In the genomic region with DNA sequence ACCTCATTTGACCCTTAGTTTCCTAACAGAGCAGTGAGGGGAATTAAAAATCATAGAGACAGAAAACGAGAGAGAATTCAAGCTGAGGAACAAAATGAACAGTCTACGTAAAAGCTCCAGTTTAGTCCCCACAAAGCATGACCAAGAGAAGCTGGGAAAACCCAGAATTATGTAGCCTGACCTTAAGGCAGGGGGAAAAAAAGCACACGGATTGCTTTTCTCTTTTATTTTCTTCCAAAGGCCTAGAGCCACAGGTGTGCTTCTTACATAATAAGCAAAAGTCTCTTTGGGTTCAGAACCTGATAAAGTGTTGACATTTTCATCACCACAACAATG, we compare ENCODE assay signal across 8 cellular contexts. TPM values are rescaled to one million over a fixed set of nuclear protein-coding genes. Genes with fewer than 3 reads are reported as not detected.
DNase-seq lines count a peak whose midpoint lies in the region; ATAC-seq and TF ChIP-seq lines count a peak whose summit lies in the region.

No MANE protein-coding gene starts in this region.

- H3K27ac ChIP-seq in mammary epithelial cell (ENCODE audit: insufficient read depth, low read depth, low read length) (peak overlapping the region; percentile 60), aorta (ENCODE audit: low read depth in 1 of 2, low read length in 2 of 2) (peak overlapping the region in 1 of 2 donors; percentile 20), RWPE1 (no peak overlapping the region)

- H3K4me1 Mint-ChIP-seq in stimulated activated naive CD8-positive, alpha-beta T cell treated with anti-CD3 and anti-CD28 coated beads, Interleukin-15, Interleukin-2, amounts not matched to agents 100 ng/mL and 50 ng/mL, for 24 hours (ENCODE audit: low read depth): peaks cover 42% of the 10 kb centered on the region

- H3K36me3 Mint-ChIP-seq in stimulated activated naive CD8-positive, alpha-beta T cell treated with anti-CD3 and anti-CD28 coated beads, Interleukin-15, Interleukin-2, amounts not matched to agents 100 ng/mL and 50 ng/mL, for 24 hours (ENCODE audit: low read depth): no peaks in the 10 kb centered on the region

- no peaks in the 10 kb centered on the region for H3K9me3 ChIP-seq in mammary epithelial cell (replicated peaks; ENCODE audit: insufficient read depth, low read length)
- no peaks in the 10 kb centered on the region for H3K9me3 ChIP-seq in mucosa of stomach (ENCODE audit: control insufficient read depth, low read length)
- no peaks in the 10 kb centered on the region for H3K9me3 ChIP-seq in aorta (ENCODE audit: control insufficient read depth, low read length)

- ATAC-seq in stimulated activated naive CD8-positive, alpha-beta T cell treated with anti-CD3 and anti-CD28 coated beads, Interleukin-15, Interleukin-2, amounts not matched to agents 100 U/mL and 50 U/mL, for 24 hours: no peak
- ATAC-seq in aorta (ENCODE audit: low FRiP score): no peak
- no peak for ATAC-seq in GM18861 (IDR thresholded peaks at IDR 0.05; ENCODE audit: unreplicated experiment)

- no peaks in the 10 kb centered on the region for H3K27me3 Mint-ChIP-seq in stimulated activated naive CD8-positive, alpha-beta T cell treated with anti-CD3 and anti-CD28 coated beads, Interleukin-15, Interleukin-2, amounts not matched to agents 100 ng/mL and 50 ng/mL, for 24 hours

- H3K79me2 ChIP-seq in mammary epithelial cell (ENCODE audit: insufficient read depth, low read length): peaks cover 45% of the 10 kb centered on the region

- CTCF ChIA-PET in mammary epithelial cell (lab: Charles Lee; ENCODE audit: low non-redundant PET): interaction anchor here (0.5 kb wide), 1 partner anchor 104 kb away, joined by 6 read pairs; no protein-coding TSS in a partner anchor
- CTCF ChIA-PET in RWPE1 (lab: Yijun Ruan, JAX): no interaction called here

- H3K27me3 ChIP-seq in mammary epithelial cell (ENCODE audit: insufficient read depth, low read length) (no peaks in the 10 kb centered on the region), mucosa of stomach (ENCODE audit: control insufficient read depth, insufficient read depth, low read length) (no peaks in the 10 kb centered on the region), aorta (ENCODE audit: control insufficient read depth in 1 of 2, insufficient read depth in 2 of 2, low read length in 1 of 2) (no peaks in the 10 kb centered on the region)

- H3K36me3 ChIP-seq in mammary epithelial cell (ENCODE audit: insufficient read depth, low read length) (no peaks in the 10 kb centered on the region), mucosa of stomach (ENCODE audit: control insufficient read depth, insufficient read depth, low read length) (no peaks in the 10 kb centered on the region), aorta (ENCODE audit: control insufficient read depth in 1 of 2, insufficient read depth in 2 of 2, low read length in 1 of 2) (no peaks in the 10 kb centered on the region)

- H3K4me2 ChIP-seq in mammary epithelial cell (ENCODE audit: insufficient read depth, low read depth, low read length): peak overlapping the region; percentile 63

- H3K9ac ChIP-seq in mammary epithelial cell (ENCODE audit: insufficient read depth, low read length) (peak overlapping the region; percentile 82), mucosa of stomach (ENCODE audit: low read length) (peak overlapping the region; percentile 80)

- no TSS peak for BruUV-seq in mammary epithelial cell (replicated peaks; lab: Mats Ljungman, UMichigan)

- in situ Hi-C loops in mammary epithelial cell (cut with MboI; ENCODE audit: low sequenced_read_pairs in 2 of 2): no loop called here

- peak overlapping the region; percentile 99 for H3K4me3 Mint-ChIP-seq in stimulated activated naive CD8-positive, alpha-beta T cell treated with anti-CD3 and anti-CD28 coated beads, Interleukin-15, Interleukin-2, amounts not matched to agents 100 ng/mL and 50 ng/mL, for 24 hours

- H3K4me1 ChIP-seq in mammary epithelial cell (ENCODE audit: insufficient read depth, low read length) (peaks cover 13% of the 10 kb centered on the region), mucosa of stomach (ENCODE audit: control insufficient read depth, insufficient read depth, low read length) (peaks cover 25% of the 10 kb centered on the region), aorta (ENCODE audit: control insufficient read depth in 1 of 2, insufficient read depth in 2 of 2, low read length in 2 of 2) (peaks cover 3% of the 10 kb centered on the region in 2 donors)

- H3K4me3 ChIP-seq in mammary epithelial cell (replicated peaks in 1 of 3; ENCODE audit: insufficient read depth in 1 of 3, low read depth in 2 of 3, low read length in 3 of 3) (peak overlapping the region; percentile 65 to 85 (median 80)), mucosa of stomach (ENCODE audit: low read length) (no peak overlapping the region), aorta (ENCODE audit: low read length in 2 of 2) (peak overlapping the region; percentile 50 to 97)

- peak overlapping the region; percentile 94 for H2AFZ ChIP-seq in mammary epithelial cell (ENCODE audit: low read depth, low read length)

- TF ChIP-seq CTCF in mammary epithelial cell (conservative IDR thresholded peaks at IDR 0.05 in 1 of 2, IDR thresholded peaks at IDR 0.05 in 1 of 2; ENCODE audit: extremely low read depth in 1 of 2, insufficient read depth in 1 of 2, low read depth in 1 of 2, low read length in 2 of 2) (no peak), RWPE1 (conservative IDR thresholded peaks at IDR 0.05; ENCODE audit: low read depth) (no peak)

- no peaks in the 10 kb centered on the region for H3K9me3 Mint-ChIP-seq in stimulated activated naive CD8-positive, alpha-beta T cell treated with anti-CD3 and anti-CD28 coated beads, Interleukin-15, Interleukin-2, amounts not matched to agents 100 ng/mL and 50 ng/mL, for 24 hours

- H3K27ac Mint-ChIP-seq in stimulated activated naive CD8-positive, alpha-beta T cell treated with anti-CD3 and anti-CD28 coated beads, Interleukin-15, Interleukin-2, amounts not matched to agents 100 ng/mL and 50 ng/mL, for 24 hours: peak overlapping the region; percentile 97

- WGBS in mammary epithelial cell (ENCODE audit: low coverage, missing lambda C conversion rate): 23% methylated on average over 3 of the region's 3 CpGs
- 27 to 30% methylated on average over 3 of the region's 3 CpGs for WGBS in aorta, 2 donors

- POLR2A ChIA-PET in RWPE1 (lab: Yijun Ruan, JAX; ENCODE audit: low non-redundant PET): no interaction called here

- intact Hi-C loops in mammary epithelial cell (cut with micrococcal nuclease) (loop anchor here (1.0 to 5.0 kb wide), 2 partner anchors 23 to 42 kb away; a partner anchor contains a TSS), aorta (cut with DNase I) (no loop called here)

- no peak for DNase-seq in stimulated activated naive CD8-positive, alpha-beta T cell treated with anti-CD3 and anti-CD28 coated beads, Interleukin-15, Interleukin-2, amounts not matched to agents 100 U/mL and 50 U/mL, for 24 hours
- DNase-seq in mammary epithelial cell (peak; percentile 65), aorta (no peak), LoVo (ENCODE audit: low spot score) (no peak), RWPE1 (ENCODE audit: low spot score) (no peak)

- no peaks in the 10 kb centered on the region for H4K20me1 ChIP-seq in mammary epithelial cell (ENCODE audit: insufficient read depth, low read length)

- dilution Hi-C loops in mammary epithelial cell (cut with HindIII; ENCODE audit: low sequenced_read_pairs): no loop called here

RNA-seq across cellular contexts. Expression of a gene that starts 0.5 kb away (rescaled TPM):
- total RNA-seq in mammary epithelial cell (10 to 100 TPM; 23.2 to 26.3 TPM), aorta (10 to 100 TPM; 27.8 to 35.0 TPM)
- polyA plus RNA-seq in mammary epithelial cell (11.1 TPM), aorta (1 to 10 TPM; 2.6 to 5.8 TPM)
- polyA minus RNA-seq in mammary epithelial cell: 28.7 TPM

RNA-seq across cellular contexts. Expression of a gene that starts 22.7 kb away (rescaled TPM):
- total RNA-seq in mammary epithelial cell (1 to 10 TPM; 5.8 to 6.8 TPM), aorta (1 to 10 TPM; 2.3 to 3.0 TPM)
- polyA plus RNA-seq in mammary epithelial cell (4.4 TPM), aorta (1 to 10 TPM; 2.1 to 2.3 TPM)
- 7.1 TPM for polyA minus RNA-seq in mammary epithelial cell

RNA-seq across cellular contexts. Expression of a gene that starts 23.0 kb away (rescaled TPM):
- total RNA-seq in mammary epithelial cell (10 to 100 TPM; 52.8 to 58.9 TPM), aorta (10 to 100 TPM; 59.6 to 72.7 TPM)
- polyA plus RNA-seq in mammary epithelial cell (39.0 TPM), aorta (10 to 100 TPM; 29.9 to 46.5 TPM)
- polyA minus RNA-seq in mammary epithelial cell: 234 TPM
